8 cellular contexts compared by ENCODE assay signal in the genomic region with DNA sequence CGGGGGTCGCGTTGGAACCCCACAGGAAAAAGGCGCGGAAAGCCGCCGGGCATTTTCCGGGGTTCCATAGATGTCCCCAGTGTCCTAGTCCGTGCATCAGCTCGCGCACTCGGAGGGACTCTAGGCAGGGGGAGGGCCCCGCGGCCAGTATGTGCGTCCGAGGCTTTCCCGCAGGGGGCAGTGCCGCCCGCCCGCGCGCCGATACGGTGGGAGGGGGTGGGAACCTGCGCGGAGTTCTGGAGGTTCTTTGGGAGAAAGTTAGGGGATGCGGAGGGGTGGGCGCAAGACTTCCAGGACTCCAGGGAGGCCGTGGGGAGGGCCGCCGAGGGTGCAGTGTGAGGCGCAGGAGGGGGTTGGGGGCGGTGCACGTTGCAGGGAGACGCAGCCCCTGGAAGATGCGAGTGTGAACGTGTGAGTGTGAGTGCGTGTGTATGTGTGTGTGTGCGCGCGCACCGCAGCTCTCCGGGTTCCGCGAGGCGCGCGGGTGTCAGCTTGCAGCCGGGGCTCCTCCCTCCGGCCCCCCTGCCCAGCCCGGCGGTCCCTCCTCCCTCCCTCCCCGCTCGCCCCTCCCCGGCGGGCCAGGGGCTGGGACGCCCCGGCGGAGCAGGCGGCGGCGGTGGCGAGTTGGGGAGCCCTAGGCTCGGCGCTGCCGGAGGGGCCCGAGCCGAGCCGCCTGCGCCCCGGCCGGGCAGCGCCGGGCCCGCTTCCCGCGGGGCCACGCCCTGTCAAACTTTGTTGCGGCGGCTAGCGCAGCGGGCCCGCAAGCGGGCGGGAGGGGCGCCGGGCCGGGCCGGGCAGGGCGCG. TPM values are rescaled to one million over a fixed set of nuclear protein-coding genes. Genes with fewer than 3 reads are reported as not detected.
DNase-seq lines count a peak whose midpoint lies in the region; ATAC-seq and TF ChIP-seq lines count a peak whose summit lies in the region.

A gene with protein sequence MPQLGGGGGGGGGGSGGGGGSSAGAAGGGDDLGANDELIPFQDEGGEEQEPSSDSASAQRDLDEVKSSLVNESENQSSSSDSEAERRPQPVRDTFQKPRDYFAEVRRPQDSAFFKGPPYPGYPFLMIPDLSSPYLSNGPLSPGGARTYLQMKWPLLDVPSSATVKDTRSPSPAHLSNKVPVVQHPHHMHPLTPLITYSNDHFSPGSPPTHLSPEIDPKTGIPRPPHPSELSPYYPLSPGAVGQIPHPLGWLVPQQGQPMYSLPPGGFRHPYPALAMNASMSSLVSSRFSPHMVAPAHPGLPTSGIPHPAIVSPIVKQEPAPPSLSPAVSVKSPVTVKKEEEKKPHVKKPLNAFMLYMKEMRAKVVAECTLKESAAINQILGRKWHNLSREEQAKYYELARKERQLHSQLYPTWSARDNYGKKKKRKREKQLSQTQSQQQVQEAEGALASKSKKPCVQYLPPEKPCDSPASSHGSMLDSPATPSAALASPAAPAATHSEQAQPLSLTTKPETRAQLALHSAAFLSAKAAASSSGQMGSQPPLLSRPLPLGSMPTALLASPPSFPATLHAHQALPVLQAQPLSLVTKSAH (plus strand): TSS at position 559 of the 804 bp plus-strand sequence. CDS start 293 bp downstream, outside the sequence.

- intact Hi-C loops in A673 (cut with micrococcal nuclease; ENCODE audit: unreplicated experiment): loop anchor here (1.0 to 5.0 kb wide), 5 partner anchors 61 to 206 kb away; no protein-coding TSS in a partner anchor

- 0 to 1% methylated on average over 50 to 90 of the region's 91 CpGs for WGBS in esophagus, 2 donors
- WGBS in mesodermal cell (ENCODE audit: insufficient coverage in 2 of 2), 2 experiments: 0 to 2% methylated on average over 28 to 61 of the region's 91 CpGs

- CTCF ChIA-PET in A673 (lab: Charles Lee): interaction anchor here (0.6 to 2.0 kb wide), 8 partner anchors 58 to 167 kb away, joined by 3 to 16 read pairs (median 6); no protein-coding TSS in a partner anchor
- CTCF ChIA-PET in activated CD8-positive, alpha-beta memory T cell treated with anti-CD3 and anti-CD28 coated beads, Interleukin-2, amount 10 ng/mL, durations not matched to agents 7 days and 5 days (lab: Charles Lee): interaction anchor here (1.1 to 1.8 kb wide), 4 partner anchors 49 to 168 kb away, joined by 3 to 6 read pairs (median 4); no protein-coding TSS in a partner anchor

- H3K4me3 ChIP-seq in A673 (ENCODE audit: low read depth, low read length, poor library complexity, severe bottlenecking) (peak within 1 kb of the TSS; percentile 71), esophagus (ENCODE audit: low read depth in 1 of 2, low read length in 2 of 2) (peak within 1 kb of the TSS; percentile 66 to 83), mesodermal cell (ENCODE audit: extremely low read depth, insufficient read depth, low read length, poor library complexity, severe bottlenecking) (peak within 1 kb of the TSS; percentile 90), thoracic aorta (peak within 1 kb of the TSS; percentile 97)

- peak; percentile 96 for TF ChIP-seq CTCF in A673 (conservative IDR thresholded peaks at IDR 0.05; ENCODE audit: low read depth, low read length)
- peak; percentile 38; the same call in 2 of the 3 replicates for TF ChIP-seq CTCF in GM12872 (IDR thresholded peaks at IDR 0.05; ENCODE audit: insufficient read depth, low read depth, low read length)
- peak; percentile 92 for TF ChIP-seq CTCF in thoracic aorta (IDR thresholded peaks at IDR 0.05)

- ATAC-seq in activated CD8-positive, alpha-beta memory T cell treated with anti-CD3 and anti-CD28 coated beads, Interleukin-2, amount 10 ng/mL, durations not matched to agents 7 days and 5 days: peak; percentile 74
- peak; percentile 89 for ATAC-seq in thoracic aorta (ENCODE audit: insufficient number of reproducible peaks, low FRiP score, low read depth)
- no peak for ATAC-seq in GM18861 (IDR thresholded peaks at IDR 0.05; ENCODE audit: unreplicated experiment)

- no peak within 1 kb of the TSS for H3K27ac Mint-ChIP-seq in activated CD8-positive, alpha-beta memory T cell treated with anti-CD3 and anti-CD28 coated beads, Interleukin-2, amount 10 ng/mL, durations not matched to agents 7 days and 5 days

- peaks cover 18% of the 10 kb centered on the region for H3K4me1 ChIP-seq in A673 (ENCODE audit: insufficient read depth, low read length, poor library complexity, severe bottlenecking)
- H3K4me1 ChIP-seq in esophagus (ENCODE audit: control insufficient read depth in 2 of 2, insufficient read depth in 2 of 2, low read length in 1 of 2): peaks cover 3% of the 10 kb centered on the region in 2 donors
- H3K4me1 ChIP-seq in mesodermal cell (ENCODE audit: control insufficient read depth, insufficient read depth, low read length, poor library complexity, severe bottlenecking): peaks cover 10% of the 10 kb centered on the region
- H3K4me1 ChIP-seq in thoracic aorta (ENCODE audit: control insufficient read depth in 1 of 2, low read depth in 2 of 2): peaks cover 22 to 33% of the 10 kb centered on the region in 2 donors

- H3K9me3 ChIP-seq in A673 (ENCODE audit: low read depth, low read length, poor library complexity, severe bottlenecking) (no peaks in the 10 kb centered on the region), esophagus (ENCODE audit: control insufficient read depth in 2 of 2, insufficient read depth in 1 of 2, low read depth in 1 of 2, low read length in 1 of 2) (no peaks in the 10 kb centered on the region), mesodermal cell (ENCODE audit: control insufficient read depth, low read length) (no peaks in the 10 kb centered on the region), thoracic aorta (no peaks in the 10 kb centered on the region)

- peak within 1 kb of the TSS; percentile 66 for H3K4me3 Mint-ChIP-seq in activated CD8-positive, alpha-beta memory T cell treated with anti-CD3 and anti-CD28 coated beads, Interleukin-2, amount 10 ng/mL, durations not matched to agents 7 days and 5 days

- H3K4me1 Mint-ChIP-seq in activated CD8-positive, alpha-beta memory T cell treated with anti-CD3 and anti-CD28 coated beads, Interleukin-2, amount 10 ng/mL, durations not matched to agents 7 days and 5 days: peaks cover 8% of the 10 kb centered on the region

- DNase-seq in A673 (ENCODE audit: low spot score) (peak; percentile 93), NCI-H146 (lab: John Stamatoyannopoulos, UW) (peak; percentile 74), thoracic aorta (ENCODE audit: low spot score) (peak; percentile 37)
- DNase-seq in activated CD8-positive, alpha-beta memory T cell treated with anti-CD3 and anti-CD28 coated beads, Interleukin-2, amount 10 ng/mL, durations not matched to agents 7 days and 5 days: peak; percentile 59

- H3K36me3 Mint-ChIP-seq in activated CD8-positive, alpha-beta memory T cell treated with anti-CD3 and anti-CD28 coated beads, Interleukin-2, amount 10 ng/mL, durations not matched to agents 7 days and 5 days: no peaks in the 10 kb centered on the region

- H3K36me3 ChIP-seq in A673 (ENCODE audit: insufficient read depth, low read length, poor library complexity, severe bottlenecking): peaks cover 1% of the 10 kb centered on the region
- no peaks in the 10 kb centered on the region for H3K36me3 ChIP-seq in esophagus (ENCODE audit: control insufficient read depth in 2 of 2, insufficient read depth in 2 of 2, low read length in 1 of 2)
- peaks cover 15% of the 10 kb centered on the region for H3K36me3 ChIP-seq in mesodermal cell (ENCODE audit: control insufficient read depth, insufficient read depth, low read length)
- no peaks in the 10 kb centered on the region for H3K36me3 ChIP-seq in thoracic aorta

- H3K27ac ChIP-seq in A673 (ENCODE audit: low read depth, low read length, poor library complexity, severe bottlenecking) (peak within 1 kb of the TSS; percentile 55), esophagus (ENCODE audit: low read depth in 2 of 2, low read length in 1 of 2) (peak within 1 kb of the TSS; percentile 44 to 66), mesodermal cell (ENCODE audit: low read depth, low read length, severe bottlenecking) (no peak within 1 kb of the TSS), thoracic aorta (peak within 1 kb of the TSS; percentile 74 to 88)

- H3K27me3 ChIP-seq in A673 (replicated peaks; ENCODE audit: insufficient read depth, low read depth, low read length, poor library complexity): no peaks in the 10 kb centered on the region
- no peaks in the 10 kb centered on the region for H3K27me3 ChIP-seq in esophagus (ENCODE audit: control insufficient read depth in 1 of 2, insufficient read depth in 2 of 2, low read length in 2 of 2)
- H3K27me3 ChIP-seq in thoracic aorta (replicated peaks; ENCODE audit: insufficient read depth): no peaks in the 10 kb centered on the region

- peaks cover 75% of the 10 kb centered on the region for H3K27me3 Mint-ChIP-seq in activated CD8-positive, alpha-beta memory T cell treated with anti-CD3 and anti-CD28 coated beads, Interleukin-2, amount 10 ng/mL, durations not matched to agents 7 days and 5 days

- H3K9me3 Mint-ChIP-seq in activated CD8-positive, alpha-beta memory T cell treated with anti-CD3 and anti-CD28 coated beads, Interleukin-2, amount 10 ng/mL, durations not matched to agents 7 days and 5 days (ENCODE audit: low read depth): no peaks in the 10 kb centered on the region

- no TSS peak for BruUV-seq in A673 (replicated peaks; lab: Mats Ljungman, UMichigan)

- POLR2A ChIA-PET in A673 (lab: Charles Lee; ENCODE audit: low non-redundant PET): no interaction called here

RNA-seq across cellular contexts. Expression of the gene that starts here (rescaled TPM):
- total RNA-seq in A673 (2021) (21.9 and 29.3 TPM in 2 replicates), thoracic aorta (1 to 10 TPM; 8.3 to 8.8 TPM)
- not detected for total RNA-seq in activated CD8-positive, alpha-beta memory T cell treated with anti-CD3 and anti-CD28 coated beads, Interleukin-2, amount 10 ng/mL, durations not matched to agents 7 days and 5 days
- polyA plus RNA-seq in esophagus: 1 to 10 TPM; 3.5 to 4.0 TPM
- polyA plus RNA-seq in mesodermal cell (2013, experiment 1 of 2): 40.4 TPM
- 32.4 TPM for polyA plus RNA-seq in mesodermal cell (2013, experiment 2 of 2)

Comparison
In these comparisons a context has a peak if more than half of its experiments do, and no peak if none do; other contexts are left out.
1. RNA of the gene that starts here (total RNA-seq): 21.9 to 29.3 TPM in A673 and 8.3 to 8.8 TPM in thoracic aorta; not detected in activated CD8-positive, alpha-beta memory T cell treated with anti-CD3 and anti-CD28 coated beads, Interleukin-2, amount 10 ng/mL, durations not matched to agents 7 days and 5 days; every median in the first group is over 4 times any median in the second.
2. Peak in DNase-seq and ATAC-seq in activated CD8-positive, alpha-beta memory T cell treated with anti-CD3 and anti-CD28 coated beads, Interleukin-2, amount 10 ng/mL, durations not matched to agents 7 days and 5 days; RNA of the gene not detected or under 1 TPM.
3. DNase-seq: peak in every context shown above with its lines; median percentile 93 in A673; 74 in NCI-H146; 59 in activated CD8-positive, alpha-beta memory T cell treated with anti-CD3 and anti-CD28 coated beads, Interleukin-2, amount 10 ng/mL, durations not matched to agents 7 days and 5 days; 37 in thoracic aorta.
4. CTCF ChIP-seq: peak in every context shown above with its lines; median percentile 96 in A673; 92 in thoracic aorta; 38 in GM12872.
5. Peak in every context shown above with its lines, with median percentiles within 50 percentile points of each other: H3K4me3 ChIP-seq.